Comparison of ENCODE assay signal across 18 cellular contexts in genomic region chr9:87118594-87118993, GRCh38.
"Had no signal": no experiment of that assay in that cellular context is flagged by ENCODE, and none has a peak within 500 bp of the region (broad histone marks: within the 10 kb centered on the region; RNA-seq: fewer than 3 reads in every experiment).

No MANE protein-coding gene starts in this region.

- H3K4me3 Mint-ChIP-seq: endodermal cell; immature natural killer cell; naive thymus-derived CD4-positive, alpha-beta T cell; nephron progenitor cell had no signal

- H3K9me3 ChIP-seq: gastrocnemius medialis, psoas muscle, right lobe of liver had no signal

- H3K27ac ChIP-seq: coronary artery, gastrocnemius medialis, parathyroid adenoma, right lobe of liver had no signal

- H3K9me3 Mint-ChIP-seq: endodermal cell; naive thymus-derived CD4-positive, alpha-beta T cell; nephron progenitor cell had no signal

- H3K4me1 ChIP-seq: parathyroid adenoma had no signal

- H3K4me3 ChIP-seq: coronary artery, gastrocnemius medialis, lung, psoas muscle, right lobe of liver had no signal

- H3K4me1 Mint-ChIP-seq: endodermal cell, immature natural killer cell had no signal

- H3K36me3 Mint-ChIP-seq: immature natural killer cell; naive thymus-derived CD4-positive, alpha-beta T cell had no signal

- H3K36me3 ChIP-seq: gastrocnemius medialis, right lobe of liver had no signal

- DNase-seq: effector CD4-positive, alpha-beta T cell; endodermal cell; erythroblast; glutamatergic neuron; immature natural killer cell; mesenchymal stem cell; naive thymus-derived CD4-positive, alpha-beta T cell; nephron progenitor cell; retina; stimulated activated CD4-positive, alpha-beta T cell treated with anti-CD3 and anti-CD28 coated beads, Interleukin-2, amount 100 ng/mL, for 24 hours; stimulated activated naive CD4-positive, alpha-beta T cell treated with Interleukin-2 at 50 U/mL for 16 hours; trophoblast cell had no signal

- H3K27me3 ChIP-seq: gastrocnemius medialis, right lobe of liver had no signal

- H3K27ac Mint-ChIP-seq: endodermal cell; immature natural killer cell; naive thymus-derived CD4-positive, alpha-beta T cell had no signal

- ATAC-seq: naive thymus-derived CD4-positive, alpha-beta T cell had no signal
